In genomic region chr9:113828211-113828610, GRCh38 we compare ENCODE assay signal across 17 cellular contexts. TPM values are rescaled to one million over a fixed set of nuclear protein-coding genes. Genes with fewer than 3 reads are reported as not detected.
DNase-seq lines count a peak whose midpoint lies in the region; ATAC-seq, FAIRE-seq and TF ChIP-seq lines count a peak whose summit lies in the region.
"Had no signal": no experiment of that assay in that cellular context is flagged by ENCODE, and none has a peak within 500 bp of the region (broad histone marks: within the 10 kb centered on the region; RNA-seq: fewer than 3 reads in every experiment).

No MANE protein-coding gene starts in this region.

- H4K20me1 ChIP-seq in GM23248 (ENCODE audit: insufficient read depth): no peaks in the 10 kb centered on the region
- H4K20me1 ChIP-seq in endothelial cell of umbilical vein (replicated peaks; ENCODE audit: control insufficient read depth, extremely low read depth, insufficient read depth, low read length): no peaks in the 10 kb centered on the region

- CTCF ChIA-PET in endothelial cell of umbilical vein (lab: Charles Lee): interaction anchor here (1.0 to 1.4 kb wide), 3 partner anchors 13 to 49 kb away, joined by 3 to 4 read pairs (median 4); no protein-coding TSS in a partner anchor

- no peaks in the 10 kb centered on the region for H3F3A ChIP-seq in GM23248 (ENCODE audit: insufficient read depth)

- 5 to 7% methylated on average over 1 of the region's 1 CpG for WGBS in GM23248 (ENCODE audit: low coverage in 1 of 2, low lambda C conversion rate in 2 of 2, missing lambda C conversion rate in 2 of 2), 2 experiments
- 65 to 73% methylated on average over 1 of the region's 1 CpG for WGBS in pancreas, 2 donors
- WGBS in stomach, 5 donors: 26 to 55% (median 35%) methylated on average over 1 of the region's 1 CpG

- no peaks in the 10 kb centered on the region for H3K27me3 ChIP-seq in GM23248 (replicated peaks; ENCODE audit: insufficient read depth)
- H3K27me3 ChIP-seq in endothelial cell of umbilical vein (ENCODE audit: control insufficient read depth in 2 of 2, insufficient read depth in 2 of 2, low read length in 2 of 2): no peaks in the 10 kb centered on the region
- no peaks in the 10 kb centered on the region for H3K27me3 ChIP-seq in pancreas
- no peaks in the 10 kb centered on the region for H3K27me3 ChIP-seq in stomach
- H3K27me3 ChIP-seq: testis had no signal

- no peak overlapping the region for H3K27ac ChIP-seq in GM23248
- no peak overlapping the region; the same call in 1 of the 2 replicates for H3K27ac ChIP-seq in SK-N-MC
- H3K27ac ChIP-seq in endothelial cell of umbilical vein (ENCODE audit: insufficient read depth, low read depth, low read length): peak overlapping the region; percentile 15
- H3K27ac ChIP-seq in pancreas: no peak overlapping the region
- H3K27ac ChIP-seq in stomach: no peak overlapping the region
- H3K27ac ChIP-seq: KMS-11, testis had no signal

- H3K9me1 ChIP-seq in endothelial cell of umbilical vein (replicated peaks; ENCODE audit: control insufficient read depth, extremely low read depth, insufficient read depth, low read length): no peaks in the 10 kb centered on the region

- no peak for TF ChIP-seq POLR2A in endothelial cell of umbilical vein (IDR thresholded peaks at IDR 0.05; ENCODE audit: low read depth, low read length)
- TF ChIP-seq POLR2A in stomach (IDR thresholded peaks at IDR 0.05): no peak
- TF ChIP-seq POLR2A in GM12892 (IDR thresholded peaks at IDR 0.05; ENCODE audit: low read depth, low read length): no peak

- no peak for TF ChIP-seq CTCF in endothelial cell of umbilical vein (IDR thresholded peaks at IDR 0.05; ENCODE audit: extremely low read depth in 1 of 2, insufficient read depth in 1 of 2, low read depth in 1 of 2, low read length in 2 of 2)
- no peak for TF ChIP-seq CTCF in pancreas (IDR thresholded peaks at IDR 0.05)
- TF ChIP-seq CTCF in stomach (IDR thresholded peaks at IDR 0.05): no peak

- H3K4me2 ChIP-seq in GM23248 (ENCODE audit: unreplicated experiment) (no peak overlapping the region), endothelial cell of umbilical vein (ENCODE audit: insufficient read depth, low read length) (peak overlapping the region; percentile 92)
- H3K4me2 ChIP-seq: KMS-11, SK-N-SH had no signal

- H3K9ac ChIP-seq in GM23248: no peak overlapping the region
- no peak overlapping the region for H3K9ac ChIP-seq in SK-N-MC (ENCODE audit: insufficient read length)
- H3K9ac ChIP-seq in endothelial cell of umbilical vein (replicated peaks; ENCODE audit: extremely low read depth, insufficient read depth, low read length): peak overlapping the region; percentile 2
- H3K9ac ChIP-seq: KMS-11, SK-N-SH had no signal

- dilution Hi-C loops in endothelial cell of umbilical vein (cut with MboI; ENCODE audit: extremely low pct_ligation_motif_present, low sequenced_read_pairs): no loop called here

- no peaks in the 10 kb centered on the region for H3K9me2 ChIP-seq in GM23248 (ENCODE audit: insufficient read depth)
- H3K9me2 ChIP-seq: SK-N-SH had no signal

- BruUV-seq in endothelial cell of umbilical vein (replicated peaks; lab: Mats Ljungman, UMichigan): no TSS peak

- H3K36me3 ChIP-seq in GM23248 (ENCODE audit: low read depth) (no peaks in the 10 kb centered on the region), SK-N-MC (ENCODE audit: insufficient read depth, low read length) (no peaks in the 10 kb centered on the region), endothelial cell of umbilical vein (ENCODE audit: control insufficient read depth in 2 of 2, extremely low read depth in 1 of 2, insufficient read depth in 2 of 2, low read length in 2 of 2) (no peaks in the 10 kb centered on the region), pancreas (no peaks in the 10 kb centered on the region), stomach (no peaks in the 10 kb centered on the region)

- H2AFZ ChIP-seq in GM23248 (peak overlapping the region; percentile 32; the same call in 1 of the 2 replicates), endothelial cell of umbilical vein (ENCODE audit: low read depth, low read length) (peak overlapping the region; percentile 92)

- no peak for FAIRE-seq in endothelial cell of umbilical vein (lab: Jason Lieb, UNC)
- FAIRE-seq in pancreas (lab: Jason Lieb, UNC): peak; percentile 9
- FAIRE-seq in GM12892 (lab: Jason Lieb, UNC): no peak

- DNase-seq in GM23248 (peak; percentile 9), SK-N-MC (ENCODE audit: low read depth, low spot score) (no peak), endothelial cell of umbilical vein (ENCODE audit: low read depth, low spot score) (peak; percentile 53), pancreas (no peak), stomach (no peak), NCI-H2171 treated with DMSO at 0.1 percent for 48 hours (lab: John Stamatoyannopoulos, UW) (no peak), GM12892 (ENCODE audit: insufficient read length) (no peak)
- DNase-seq: activated effector memory CD4-positive, alpha-beta T cell treated with anti-CD3 and anti-CD28 coated beads, Interleukin-2, amount 50 U/mL, for 16 hours; CD8-positive, alpha-beta T cell; GF-D8; immature natural killer cell; SK-N-SH; small intestine; testis had no signal

- ATAC-seq in pancreas (no peak), GM21576 (IDR thresholded peaks at IDR 0.05; ENCODE audit: unreplicated experiment) (no peak)
- ATAC-seq: CD8-positive, alpha-beta T cell; stimulated activated memory B cell treated with anti-CD40 and anti-IgM and Interleukin-4, amounts not matched to agents 10 μg/mL and 1 μg/mL and 100 μg/mL, for 72 hours had no signal

- H3K79me2 ChIP-seq in GM23248 (ENCODE audit: insufficient read depth) (no peaks in the 10 kb centered on the region), endothelial cell of umbilical vein (ENCODE audit: control insufficient read depth, insufficient read depth, low read length) (no peaks in the 10 kb centered on the region)

- POLR2A ChIA-PET in endothelial cell of umbilical vein (lab: Charles Lee): no interaction called here

- TF ChIP-seq EP300 in stomach (IDR thresholded peaks at IDR 0.05): no peak

- no peaks in the 10 kb centered on the region for H3K4me1 ChIP-seq in GM23248 (ENCODE audit: insufficient read depth)
- peaks cover 8% of the 10 kb centered on the region for H3K4me1 ChIP-seq in endothelial cell of umbilical vein (ENCODE audit: control insufficient read depth, extremely low read depth, insufficient read depth, low read length)
- H3K4me1 ChIP-seq in pancreas: no peaks in the 10 kb centered on the region
- H3K4me1 ChIP-seq in stomach: no peaks in the 10 kb centered on the region
- H3K4me1 ChIP-seq: testis had no signal

- intact Hi-C loops in endothelial cell of umbilical vein (cut with micrococcal nuclease) (no loop called here), pancreas (cut with DNase I) (no loop called here), stomach (cut with DNase I; ENCODE audit: low total_unique reads) (no loop called here)

- H3K9me3 ChIP-seq in GM23248 (ENCODE audit: low read depth) (no peaks in the 10 kb centered on the region), SK-N-MC (ENCODE audit: low read depth, low read length) (no peaks in the 10 kb centered on the region; the same call in 1 of the 2 replicates), endothelial cell of umbilical vein (replicated peaks; ENCODE audit: control insufficient read depth, insufficient read depth, low read length) (no peaks in the 10 kb centered on the region), pancreas (no peaks in the 10 kb centered on the region), stomach (peaks cover 0 to 30% (median 15%) of the 10 kb centered on the region in 4 donors)
- H3K9me3 ChIP-seq: testis had no signal

- in situ Hi-C loops in GM23248 (cut with MboI): no loop called here

- H3K4me3 ChIP-seq in GM23248: no peak overlapping the region
- 0 out of 2 replicates have a peak overlapping the region, but pooled peaks have one; percentile 14 for H3K4me3 ChIP-seq in SK-N-MC
- peak overlapping the region in 1 of 3 experiments; percentile 44 for H3K4me3 ChIP-seq in endothelial cell of umbilical vein (replicated peaks in 1 of 3; ENCODE audit: insufficient read depth in 1 of 3, low read depth in 1 of 3, low read length in 3 of 3)
- H3K4me3 ChIP-seq in pancreas: no peak overlapping the region
- no peak overlapping the region for H3K4me3 ChIP-seq in stomach
- H3K4me3 ChIP-seq: testis had no signal

TF ChIP-seq in endothelial cell of umbilical vein, 7 proteins besides CTCF, POLR2A, EP300 and RAD21:
- TF ChIP-seq FOS (IDR thresholded peaks at IDR 0.05; ENCODE audit: borderline replicate concordance, insufficient read depth, low read length) (peak; percentile 36), JUN (IDR thresholded peaks at IDR 0.05; ENCODE audit: borderline replicate concordance, insufficient read depth, insufficient read length, low read depth) (peak; percentile 21), MAX (IDR thresholded peaks at IDR 0.05; ENCODE audit: insufficient read depth, insufficient read length) (no peak), GATA2 (IDR thresholded peaks at IDR 0.05; ENCODE audit: insufficient read depth, insufficient read length, low read depth, low read length) (no peak), EZH2 (IDR thresholded peaks at IDR 0.05; ENCODE audit: borderline replicate concordance, low read depth, low read length, severe bottlenecking) (no peak), MYC (IDR thresholded peaks at IDR 0.05; ENCODE audit: low read depth, low read length) (no peak), POLR2AphosphoS5 (IDR thresholded peaks at IDR 0.05; ENCODE audit: insufficient read depth, low read depth, low read length) (no peak)

RNA-seq across cellular contexts. Expression of gene ZNF618, which starts 47.9 kb away (rescaled TPM):
- total RNA-seq in GM23248 (2014; rRNA removed; shearing (Covaris generic)): 2.3 and 3.9 TPM in 2 replicates
- polyA plus RNA-seq in GM23248 (2016; fragmentation: Nextera tagmentation; extraction: Ambion mirVana) (5.1 and 5.7 TPM in 2 replicates), endothelial cell of umbilical vein (19.8 and 22.6 TPM in 2 replicates), pancreas (1 to 10 TPM; 5.1 to 6.4 TPM), stomach (1 to 10 TPM; 1.2 to 3.0 (median 1.5) TPM)
- total RNA-seq in endothelial cell of umbilical vein (60.6 and 80.3 TPM in 2 replicates), pancreas (10 to 100 TPM in 1 of 6 donors, 1 to 10 TPM in 5; 7.0 to 14.0 (median 8.8) TPM), stomach (10 to 100 TPM in 3 of 5 donors, 1 to 10 TPM in 2; 2.3 to 19.8 (median 13.4) TPM)
- 19.6 TPM in 2 replicates for polyA plus RNA-seq in endothelial cell of umbilical vein (2011; cell fraction: cytosol; rRNA removed)
- polyA plus RNA-seq in endothelial cell of umbilical vein (2011; cell fraction: nucleus; rRNA removed): 63.9 and 74.5 TPM in 2 replicates
- polyA plus RNA-seq in endothelial cell of umbilical vein (2012): 40.4 TPM in 2 replicates
- 47.0 and 51.6 TPM in 2 replicates for polyA minus RNA-seq in endothelial cell of umbilical vein
- 0.82 TPM for polyA minus RNA-seq in endothelial cell of umbilical vein (2011; cell fraction: cytosol; rRNA and poly(A)+ RNA removed)
- polyA minus RNA-seq in endothelial cell of umbilical vein (2011; cell fraction: nucleus; rRNA and poly(A)+ RNA removed): 56.2 and 62.2 TPM in 2 replicates
- not detected for polyA plus RNA-seq in GM12892 (2012; ENCODE audit: missing spikeins)

Comparison
In these comparisons a context has a peak if more than half of its experiments do, and no peak if none do; other contexts are left out.
1. DNase-seq: peak in GM23248 (single experiment) and endothelial cell of umbilical vein (single experiment); none in SK-N-MC (single experiment), pancreas (0 of 6), stomach (single experiment), NCI-H2171 treated with DMSO at 0.1 percent for 48 hours (single experiment) and GM12892 (single experiment).